Comparison of ENCODE assay signal across 8 cellular contexts in the genomic region with DNA sequence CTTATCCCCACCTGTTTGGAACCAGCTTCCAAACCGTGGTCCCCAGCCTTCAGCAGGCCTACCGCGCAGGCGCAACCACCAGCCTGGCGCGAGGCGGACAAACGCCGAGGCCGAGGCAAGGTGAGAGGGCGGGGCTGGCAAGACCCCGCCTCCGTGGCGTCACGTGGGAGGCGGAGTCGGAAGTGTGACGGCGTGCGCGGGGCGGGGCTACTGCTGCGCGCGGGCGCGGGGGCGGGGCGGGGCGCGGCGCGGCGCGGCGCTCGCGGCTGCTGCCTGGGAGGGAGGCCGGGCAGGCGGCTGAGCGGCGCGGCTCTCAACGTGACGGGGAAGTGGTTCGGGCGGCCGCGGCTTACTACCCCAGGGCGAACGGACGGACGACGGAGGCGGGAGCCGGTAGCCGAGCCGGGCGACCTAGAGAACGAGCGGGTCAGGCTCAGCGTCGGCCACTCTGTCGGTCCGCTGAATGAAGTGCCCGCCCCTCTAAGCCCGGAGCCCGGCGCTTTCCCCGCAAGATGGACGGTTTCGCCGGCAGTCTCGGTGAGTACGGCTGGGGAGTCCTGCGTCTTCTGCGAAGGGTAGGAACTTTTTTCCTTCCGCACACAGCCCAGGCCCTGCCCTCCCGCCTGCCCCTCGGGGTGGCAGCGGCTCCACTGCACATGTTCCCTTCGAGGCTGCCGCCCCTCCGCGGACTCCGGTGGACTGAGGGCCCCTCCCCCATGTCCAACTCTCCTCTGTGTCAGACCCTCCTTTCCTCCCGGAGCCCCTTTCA. TPM values are rescaled to one million over a fixed set of nuclear protein-coding genes. Genes with fewer than 3 reads are reported as not detected.
A peak's percentile ranks its signal among the peaks of the same experiment; 100 is the strongest.
DNase-seq lines count a peak whose midpoint lies in the region; ATAC-seq and TF ChIP-seq lines count a peak whose summit lies in the region.

A gene with protein sequence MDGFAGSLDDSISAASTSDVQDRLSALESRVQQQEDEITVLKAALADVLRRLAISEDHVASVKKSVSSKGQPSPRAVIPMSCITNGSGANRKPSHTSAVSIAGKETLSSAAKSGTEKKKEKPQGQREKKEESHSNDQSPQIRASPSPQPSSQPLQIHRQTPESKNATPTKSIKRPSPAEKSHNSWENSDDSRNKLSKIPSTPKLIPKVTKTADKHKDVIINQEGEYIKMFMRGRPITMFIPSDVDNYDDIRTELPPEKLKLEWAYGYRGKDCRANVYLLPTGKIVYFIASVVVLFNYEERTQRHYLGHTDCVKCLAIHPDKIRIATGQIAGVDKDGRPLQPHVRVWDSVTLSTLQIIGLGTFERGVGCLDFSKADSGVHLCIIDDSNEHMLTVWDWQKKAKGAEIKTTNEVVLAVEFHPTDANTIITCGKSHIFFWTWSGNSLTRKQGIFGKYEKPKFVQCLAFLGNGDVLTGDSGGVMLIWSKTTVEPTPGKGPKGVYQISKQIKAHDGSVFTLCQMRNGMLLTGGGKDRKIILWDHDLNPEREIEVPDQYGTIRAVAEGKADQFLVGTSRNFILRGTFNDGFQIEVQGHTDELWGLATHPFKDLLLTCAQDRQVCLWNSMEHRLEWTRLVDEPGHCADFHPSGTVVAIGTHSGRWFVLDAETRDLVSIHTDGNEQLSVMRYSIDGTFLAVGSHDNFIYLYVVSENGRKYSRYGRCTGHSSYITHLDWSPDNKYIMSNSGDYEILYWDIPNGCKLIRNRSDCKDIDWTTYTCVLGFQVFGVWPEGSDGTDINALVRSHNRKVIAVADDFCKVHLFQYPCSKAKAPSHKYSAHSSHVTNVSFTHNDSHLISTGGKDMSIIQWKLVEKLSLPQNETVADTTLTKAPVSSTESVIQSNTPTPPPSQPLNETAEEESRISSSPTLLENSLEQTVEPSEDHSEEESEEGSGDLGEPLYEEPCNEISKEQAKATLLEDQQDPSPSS (plus strand): TSS at position 254 of the 769 bp plus-strand sequence. CDS start 259 bp downstream, at position 513.

- TF ChIP-seq CTCF in DND-41 (IDR thresholded peaks at IDR 0.05; ENCODE audit: borderline replicate concordance, extremely low read depth, low read length, poor library complexity, severe bottlenecking), result no peak
- no peak for TF ChIP-seq CTCF in fibroblast of lung (conservative IDR thresholded peaks at IDR 0.05 in 1 of 2, IDR thresholded peaks at IDR 0.05 in 1 of 2; ENCODE audit: low read depth in 1 of 2, low read length in 2 of 2)

- peak within 1 kb of the TSS; percentile 81 for H2AFZ ChIP-seq in DND-41 (ENCODE audit: low read depth, low read length)
- peak within 1 kb of the TSS; percentile 82 for H2AFZ ChIP-seq in fibroblast of lung (ENCODE audit: low read length)

- no peaks in the 10 kb centered on the region for H3K36me3 ChIP-seq in DND-41 (ENCODE audit: insufficient read depth, low read length)
- H3K36me3 ChIP-seq in KOPT-K1 (ENCODE audit: insufficient read depth, low read length), result no peaks in the 10 kb centered on the region
- no peaks in the 10 kb centered on the region for H3K36me3 ChIP-seq in fibroblast of lung (ENCODE audit: control insufficient read depth, insufficient read depth, low read length)
- peaks cover 0 to 7% (median 0%) of the 10 kb centered on the region in 3 experiments for H3K36me3 ChIP-seq in naive thymus-derived CD4-positive, alpha-beta T cell (ENCODE audit: control insufficient read depth in 2 of 3, insufficient read depth in 3 of 3, low read length in 3 of 3)

- H3K9me3 ChIP-seq in DND-41 (ENCODE audit: insufficient read depth, low read length, severe bottlenecking), result no peaks in the 10 kb centered on the region
- H3K9me3 ChIP-seq in KOPT-K1 (ENCODE audit: insufficient read depth, low read length, poor library complexity, severe bottlenecking), result no peaks in the 10 kb centered on the region
- H3K9me3 ChIP-seq in fibroblast of lung (ENCODE audit: control insufficient read depth, insufficient read depth, low read depth, low read length), result no peaks in the 10 kb centered on the region
- no peaks in the 10 kb centered on the region for H3K9me3 ChIP-seq in naive thymus-derived CD4-positive, alpha-beta T cell (ENCODE audit: control insufficient read depth in 2 of 3, low read length in 3 of 3)

- H4K20me1 ChIP-seq in DND-41 (ENCODE audit: insufficient read depth, low read length) (no peaks in the 10 kb centered on the region), fibroblast of lung (ENCODE audit: control insufficient read depth, extremely low read depth, insufficient read depth, low read length) (no peaks in the 10 kb centered on the region)

- peaks cover 9% of the 10 kb centered on the region for H3K4me1 Mint-ChIP-seq in activated T-helper 1 cell treated with anti-CD3 and anti-CD28 coated beads, Interleukin-12 subunit alpha, Interleukin-12 subunit beta, Interleukin-2, Interleukin-4 antibody, amounts not matched to agents 30 ng/mL and 10 ng/mL and 1 ng/mL, durations not matched to agents 14 hours and 24 hours and 36 hours (ENCODE audit: low read depth)
- peaks cover 9 to 27% (median 12%) of the 10 kb centered on the region in 7 donors for H3K4me1 Mint-ChIP-seq in naive thymus-derived CD4-positive, alpha-beta T cell
- H3K4me1 Mint-ChIP-seq in stimulated activated memory B cell treated with anti-CD40 and anti-IgM and Interleukin-4, amounts not matched to agents 10 μg/mL and 1 μg/mL and 100 μg/mL, for 72 hours, result peaks cover 39% of the 10 kb centered on the region

- H3K4me3 Mint-ChIP-seq in activated T-helper 1 cell treated with anti-CD3 and anti-CD28 coated beads, Interleukin-12 subunit alpha, Interleukin-12 subunit beta, Interleukin-2, Interleukin-4 antibody, amounts not matched to agents 30 ng/mL and 10 ng/mL and 1 ng/mL, durations not matched to agents 14 hours and 24 hours and 36 hours, result no peak within 1 kb of the TSS
- H3K4me3 Mint-ChIP-seq in naive thymus-derived CD4-positive, alpha-beta T cell, result peak within 1 kb of the TSS in 2 of 10 donors; percentile 26 to 49
- H3K4me3 Mint-ChIP-seq in stimulated activated memory B cell treated with anti-CD40 and anti-IgM and Interleukin-4, amounts not matched to agents 10 μg/mL and 1 μg/mL and 100 μg/mL, for 72 hours, result peak within 1 kb of the TSS; percentile 15

- CTCF ChIA-PET in naive thymus-derived CD4-positive, alpha-beta T cell (lab: Charles Lee), result interaction anchor here (0.6 to 1.6 kb wide), 4 partner anchors 10 to 71 kb away, joined by 3 to 4 read pairs (median 3); no protein-coding TSS in a partner anchor

- peak; percentile 81 for ATAC-seq in DND-41 (ENCODE audit: insufficient read depth, low read depth)
- peak; percentile 72 for ATAC-seq in GM21786 (IDR thresholded peaks at IDR 0.05; ENCODE audit: unreplicated experiment)
- peak; percentile 97 for ATAC-seq in naive thymus-derived CD4-positive, alpha-beta T cell
- peak; percentile 96 for ATAC-seq in stimulated activated memory B cell treated with anti-CD40 and anti-IgM and Interleukin-4, amounts not matched to agents 10 μg/mL and 1 μg/mL and 100 μg/mL, for 72 hours

- H3K9ac ChIP-seq in DND-41 (ENCODE audit: low read depth, low read length), result peak within 1 kb of the TSS; percentile 81
- H3K9ac ChIP-seq in fibroblast of lung (ENCODE audit: insufficient read depth, low read length), result peak within 1 kb of the TSS; percentile 95

- H3K27ac Mint-ChIP-seq in activated T-helper 1 cell treated with anti-CD3 and anti-CD28 coated beads, Interleukin-12 subunit alpha, Interleukin-12 subunit beta, Interleukin-2, Interleukin-4 antibody, amounts not matched to agents 30 ng/mL and 10 ng/mL and 1 ng/mL, durations not matched to agents 14 hours and 24 hours and 36 hours, result peak within 1 kb of the TSS; percentile 71
- H3K27ac Mint-ChIP-seq in naive thymus-derived CD4-positive, alpha-beta T cell, result peak within 1 kb of the TSS in 4 of 9 donors; percentile 75 to 94 (median 84)
- H3K27ac Mint-ChIP-seq in stimulated activated memory B cell treated with anti-CD40 and anti-IgM and Interleukin-4, amounts not matched to agents 10 μg/mL and 1 μg/mL and 100 μg/mL, for 72 hours, result no peak within 1 kb of the TSS

- H3K79me2 ChIP-seq in DND-41 (ENCODE audit: insufficient read depth, low read length), result peaks cover 50% of the 10 kb centered on the region
- peaks cover 48% of the 10 kb centered on the region for H3K79me2 ChIP-seq in fibroblast of lung (ENCODE audit: control insufficient read depth, insufficient read depth, low read length)

- H3K9me3 Mint-ChIP-seq in activated T-helper 1 cell treated with anti-CD3 and anti-CD28 coated beads, Interleukin-12 subunit alpha, Interleukin-12 subunit beta, Interleukin-2, Interleukin-4 antibody, amounts not matched to agents 30 ng/mL and 10 ng/mL and 1 ng/mL, durations not matched to agents 14 hours and 24 hours and 36 hours, result no peaks in the 10 kb centered on the region
- H3K9me3 Mint-ChIP-seq in naive thymus-derived CD4-positive, alpha-beta T cell, result no peaks in the 10 kb centered on the region
- H3K9me3 Mint-ChIP-seq in stimulated activated memory B cell treated with anti-CD40 and anti-IgM and Interleukin-4, amounts not matched to agents 10 μg/mL and 1 μg/mL and 100 μg/mL, for 72 hours, result no peaks in the 10 kb centered on the region

- POLR2A ChIA-PET in naive thymus-derived CD4-positive, alpha-beta T cell (lab: Charles Lee), result interaction anchor here (0.7 to 12.6 kb wide), 8 partner anchors 11 to 68 kb away, joined by 3 to 187 read pairs (median 9); no protein-coding TSS in a partner anchor

- H3K27me3 Mint-ChIP-seq in activated T-helper 1 cell treated with anti-CD3 and anti-CD28 coated beads, Interleukin-12 subunit alpha, Interleukin-12 subunit beta, Interleukin-2, Interleukin-4 antibody, amounts not matched to agents 30 ng/mL and 10 ng/mL and 1 ng/mL, durations not matched to agents 14 hours and 24 hours and 36 hours (ENCODE audit: insufficient read depth), result peaks cover under 1% of the 10 kb centered on the region
- H3K27me3 Mint-ChIP-seq in naive thymus-derived CD4-positive, alpha-beta T cell, result peaks cover 0 to 9% (median 0%) of the 10 kb centered on the region in 5 donors
- no peaks in the 10 kb centered on the region for H3K27me3 Mint-ChIP-seq in stimulated activated memory B cell treated with anti-CD40 and anti-IgM and Interleukin-4, amounts not matched to agents 10 μg/mL and 1 μg/mL and 100 μg/mL, for 72 hours

- H3K27me3 ChIP-seq in DND-41 (ENCODE audit: insufficient read depth, low read length, poor library complexity), result no peaks in the 10 kb centered on the region
- no peaks in the 10 kb centered on the region for H3K27me3 ChIP-seq in fibroblast of lung (ENCODE audit: control insufficient read depth, insufficient read depth, low read length)
- no peaks in the 10 kb centered on the region for H3K27me3 ChIP-seq in naive thymus-derived CD4-positive, alpha-beta T cell (ENCODE audit: control insufficient read depth in 2 of 2, insufficient read depth in 2 of 2, low read length in 2 of 2)

- peak within 1 kb of the TSS; percentile 82 for H3K4me2 ChIP-seq in DND-41 (ENCODE audit: insufficient read depth, low read length)
- peak within 1 kb of the TSS; percentile 80 for H3K4me2 ChIP-seq in fibroblast of lung (ENCODE audit: extremely low read depth, insufficient read depth, low read length)

- peak within 1 kb of the TSS; percentile 27 to 65 for H3K4me3 ChIP-seq in DND-41 (ENCODE audit: low read depth in 1 of 2, low read length in 2 of 2)
- H3K4me3 ChIP-seq in fibroblast of lung (replicated peaks in 1 of 4; ENCODE audit: control extremely low read depth in 1 of 4, insufficient read depth in 1 of 4, low read depth in 3 of 4, low read length in 4 of 4), result peak within 1 kb of the TSS; percentile 71 to 93 (median 90)
- peak within 1 kb of the TSS; percentile 88 for H3K4me3 ChIP-seq in naive thymus-derived CD4-positive, alpha-beta T cell (ENCODE audit: low read length)

- H3K27ac ChIP-seq in DND-41 (ENCODE audit: low read length) (peak within 1 kb of the TSS; percentile 64), KOPT-K1 (ENCODE audit: low read depth, low read length, poor library complexity, severe bottlenecking) (peak within 1 kb of the TSS; percentile 73), fibroblast of lung (ENCODE audit: insufficient read depth, low read length) (peak within 1 kb of the TSS; percentile 94)
- H3K27ac ChIP-seq in naive thymus-derived CD4-positive, alpha-beta T cell (ENCODE audit: low read depth, low read length), result peak within 1 kb of the TSS; percentile 96

- intact Hi-C loops in activated T-helper 1 cell treated with anti-CD3 and anti-CD28 coated beads, Interleukin-12 subunit alpha, Interleukin-12 subunit beta, Interleukin-2, Interleukin-4 antibody, amounts not matched to agents 30 ng/mL and 10 ng/mL and 1 ng/mL, durations not matched to agents 14 hours and 24 hours and 36 hours (cut with micrococcal nuclease), result loop anchor here (1.0 to 2.0 kb wide), 6 partner anchors 36 to 328 kb away; a partner anchor contains a TSS
- intact Hi-C loops in naive thymus-derived CD4-positive, alpha-beta T cell (cut with micrococcal nuclease), result loop anchor here (1.0 to 2.0 kb wide), 7 partner anchors 18 to 329 kb away; a partner anchor contains a TSS

- DNase-seq in DND-41, result peak; percentile 89
- peak; percentile 84 for DNase-seq in RPMI7951 (ENCODE audit: low read depth)
- DNase-seq in activated T-helper 1 cell treated with anti-CD3 and anti-CD28 coated beads, Interleukin-12 subunit alpha, Interleukin-12 subunit beta, Interleukin-2, Interleukin-4 antibody, amounts not matched to agents 30 ng/mL and 10 ng/mL and 1 ng/mL, durations not matched to agents 14 hours and 24 hours and 36 hours (ENCODE audit: low spot score), result peak; percentile 88
- peak; percentile 80 to 90 for DNase-seq in fibroblast of lung (ENCODE audit: low read depth in 2 of 2)
- peak; percentile 82 to 98 (median 89) for DNase-seq in naive thymus-derived CD4-positive, alpha-beta T cell

- peaks cover 9% of the 10 kb centered on the region for H3K36me3 Mint-ChIP-seq in activated T-helper 1 cell treated with anti-CD3 and anti-CD28 coated beads, Interleukin-12 subunit alpha, Interleukin-12 subunit beta, Interleukin-2, Interleukin-4 antibody, amounts not matched to agents 30 ng/mL and 10 ng/mL and 1 ng/mL, durations not matched to agents 14 hours and 24 hours and 36 hours (ENCODE audit: low read depth)
- no peaks in the 10 kb centered on the region for H3K36me3 Mint-ChIP-seq in naive thymus-derived CD4-positive, alpha-beta T cell
- H3K36me3 Mint-ChIP-seq in stimulated activated memory B cell treated with anti-CD40 and anti-IgM and Interleukin-4, amounts not matched to agents 10 μg/mL and 1 μg/mL and 100 μg/mL, for 72 hours, result peaks cover 8% of the 10 kb centered on the region

- H3K4me1 ChIP-seq in DND-41 (ENCODE audit: insufficient read depth, low read length) (peaks cover 43% of the 10 kb centered on the region), fibroblast of lung (ENCODE audit: control insufficient read depth, extremely low read depth, insufficient read depth, low read length) (peaks cover 7% of the 10 kb centered on the region)
- peaks cover 15 to 21% of the 10 kb centered on the region in 2 donors for H3K4me1 ChIP-seq in naive thymus-derived CD4-positive, alpha-beta T cell (ENCODE audit: control insufficient read depth in 2 of 2, insufficient read depth in 2 of 2, low read length in 2 of 2)

RNA-seq across cellular contexts. Expression of the gene that starts here (rescaled TPM):
- total RNA-seq in RPMI7951 (2014; rRNA removed; shearing (Covaris generic)), result 30.8 and 37.1 TPM in 2 replicates
- 56.7 and 58.9 TPM in 2 replicates for total RNA-seq in activated T-helper 1 cell treated with anti-CD3 and anti-CD28 coated beads, Interleukin-12 subunit alpha, Interleukin-12 subunit beta, Interleukin-2, Interleukin-4 antibody, amounts not matched to agents 30 ng/mL and 10 ng/mL and 1 ng/mL, durations not matched to agents 14 hours and 24 hours and 36 hours
- 30.8 and 49.5 TPM in 2 replicates for total RNA-seq in fibroblast of lung
- 62.7 and 65.4 TPM in 2 replicates for polyA plus RNA-seq in fibroblast of lung
- polyA plus RNA-seq in fibroblast of lung (2012), result 32.0 and 34.4 TPM in 2 replicates
- 26.4 and 35.9 TPM in 2 replicates for polyA minus RNA-seq in fibroblast of lung (ENCODE audit: low replicate concordance)
- 100 to 1,000 TPM in 4 of 5 experiments, 10 to 100 TPM in 1; 91.1 to 167 (median 143) TPM for total RNA-seq in naive thymus-derived CD4-positive, alpha-beta T cell
- 10 to 100 TPM; 64.9 to 69.3 TPM for polyA plus RNA-seq in naive thymus-derived CD4-positive, alpha-beta T cell

Comparison
In these comparisons a context has a peak if more than half of its experiments do, and no peak if none do; other contexts are left out.
1. Peak in every context shown above with its lines: DNase-seq, ATAC-seq, H3K4me3 ChIP-seq and H3K27ac ChIP-seq.